ENCODE assay signal across 13 cellular contexts in genomic region chr11:19239039-19239438, GRCh38. TPM values are rescaled to one million over a fixed set of nuclear protein-coding genes. Genes with fewer than 3 reads are reported as not detected.
DNase-seq lines count a peak whose midpoint lies in the region; ATAC-seq and TF ChIP-seq lines count a peak whose summit lies in the region.
"Had no signal": no experiment of that assay in that cellular context is flagged by ENCODE, and none has a peak within 500 bp of the region (broad histone marks: within the 10 kb centered on the region; RNA-seq: fewer than 3 reads in every experiment).

No MANE protein-coding gene starts in this region.

- H3K9me2 ChIP-seq in MM.1S (replicated peaks; ENCODE audit: insufficient read depth, low read length) = no peaks in the 10 kb centered on the region

- dilution Hi-C loops in mammary epithelial cell (cut with HindIII; ENCODE audit: low sequenced_read_pairs) = no loop called here

- DNase-seq in mammary epithelial cell (no peak), MCF 10A (ENCODE audit: unreplicated experiment) (no peak), MM.1S (no peak), psoas muscle (no peak), NCI-H82 treated with DMSO at 0.1 percent for 48 hours (lab: John Stamatoyannopoulos, UW; ENCODE audit: unreplicated experiment) (no peak), ecto neural progenitor cell (ENCODE audit: low spot score) (no peak)
- no peak for DNase-seq in activated T-helper 2 cell treated with anti-CD3 and anti-CD28 coated beads, Interferon-gamma antibody, Interleukin-2, Interleukin-4, amounts not matched to agents 10 μg/mL and 5 μg/mL and 100 μg/mL, durations not matched to agents 14 hours and 24 hours and 36 hours (ENCODE audit: low spot score)
- DNase-seq: activated CD4-positive, CD25-positive, alpha-beta regulatory T cell treated with anti-CD3 and anti-CD28 coated beads, Interleukin-2, amount 50 U/mL, for 72 hours; foreskin melanocyte; nucleus accumbens; SHP77 treated with DMSO at 0.1 percent for 48 hours had no signal

- peaks cover 10% of the 10 kb centered on the region for H3K4me1 Mint-ChIP-seq in MCF 10A (ENCODE audit: insufficient read depth, unreplicated experiment)
- peaks cover 38% of the 10 kb centered on the region for H3K4me1 Mint-ChIP-seq in activated T-helper 2 cell treated with anti-CD3 and anti-CD28 coated beads, Interferon-gamma antibody, Interleukin-2, Interleukin-4, amounts not matched to agents 10 μg/mL and 5 μg/mL and 100 μg/mL, durations not matched to agents 14 hours and 24 hours and 36 hours (ENCODE audit: low read depth)

- no peaks in the 10 kb centered on the region for H3K27me3 ChIP-seq in mammary epithelial cell (ENCODE audit: insufficient read depth, low read length)
- no peaks in the 10 kb centered on the region for H3K27me3 ChIP-seq in MM.1S (replicated peaks; ENCODE audit: insufficient read depth, low read length)
- peaks cover 0 to 27% (median 9%) of the 10 kb centered on the region in 3 donors for H3K27me3 ChIP-seq in psoas muscle (ENCODE audit: insufficient read depth in 3 of 3, low read length in 2 of 3)

- H3K4me1 ChIP-seq in mammary epithelial cell (ENCODE audit: insufficient read depth, low read length) = peaks cover 31% of the 10 kb centered on the region
- H3K4me1 ChIP-seq in MM.1S (ENCODE audit: low read length) = peaks cover 30% of the 10 kb centered on the region
- H3K4me1 ChIP-seq in psoas muscle = peaks cover 17% of the 10 kb centered on the region

- WGBS in mammary epithelial cell (ENCODE audit: low coverage, missing lambda C conversion rate) = 100% methylated on average over 3 of the region's 3 CpGs
- WGBS in psoas muscle, 3 donors = 60 to 65% (median 62%) methylated on average over 3 of the region's 3 CpGs

- in situ Hi-C loops in mammary epithelial cell (cut with MboI; ENCODE audit: low sequenced_read_pairs in 2 of 2) = no loop called here

- no peak for ATAC-seq in psoas muscle
- no peak for ATAC-seq in GM19023 (IDR thresholded peaks at IDR 0.05; ENCODE audit: unreplicated experiment)

- no peak overlapping the region for H3K4me3 Mint-ChIP-seq in MCF 10A (ENCODE audit: unreplicated experiment)
- peak overlapping the region; percentile 70 for H3K4me3 Mint-ChIP-seq in activated T-helper 2 cell treated with anti-CD3 and anti-CD28 coated beads, Interferon-gamma antibody, Interleukin-2, Interleukin-4, amounts not matched to agents 10 μg/mL and 5 μg/mL and 100 μg/mL, durations not matched to agents 14 hours and 24 hours and 36 hours (ENCODE audit: low read depth)
- H3K4me3 Mint-ChIP-seq: dendritic cell treated with granulocyte-macrophage colony-stimulating factor and Interleukin-4, amounts not matched to agents 40 ng/mL and 50 ng/mL, for 4 days had no signal

- H4K20me1 ChIP-seq in mammary epithelial cell (ENCODE audit: insufficient read depth, low read length) (no peaks in the 10 kb centered on the region), MM.1S (ENCODE audit: insufficient read depth, low read length) (no peaks in the 10 kb centered on the region)

- H3K79me2 ChIP-seq in mammary epithelial cell (ENCODE audit: insufficient read depth, low read length) = peaks cover 10% of the 10 kb centered on the region
- H3K79me2 ChIP-seq in MM.1S (ENCODE audit: low read length) = peaks cover 34% of the 10 kb centered on the region

- BruUV-seq in mammary epithelial cell (replicated peaks; lab: Mats Ljungman, UMichigan) = no TSS peak
- BruUV-seq in MCF 10A (replicated peaks; lab: Mats Ljungman, UMichigan) = no TSS peak

- H3K9me3 ChIP-seq in mammary epithelial cell (replicated peaks; ENCODE audit: insufficient read depth, low read length) (no peaks in the 10 kb centered on the region), MM.1S (replicated peaks; ENCODE audit: insufficient read depth, low read length) (no peaks in the 10 kb centered on the region), psoas muscle (no peaks in the 10 kb centered on the region)

- H2AFZ ChIP-seq in mammary epithelial cell (ENCODE audit: low read depth, low read length) = no peak overlapping the region
- H2AFZ ChIP-seq in MM.1S (ENCODE audit: low read length) = no peak overlapping the region

- H3K36me3 Mint-ChIP-seq in MCF 10A (ENCODE audit: insufficient read depth, unreplicated experiment) = no peaks in the 10 kb centered on the region
- peaks cover 53% of the 10 kb centered on the region for H3K36me3 Mint-ChIP-seq in activated T-helper 2 cell treated with anti-CD3 and anti-CD28 coated beads, Interferon-gamma antibody, Interleukin-2, Interleukin-4, amounts not matched to agents 10 μg/mL and 5 μg/mL and 100 μg/mL, durations not matched to agents 14 hours and 24 hours and 36 hours (ENCODE audit: low read depth)

- no peak overlapping the region for H3K9ac ChIP-seq in mammary epithelial cell (ENCODE audit: insufficient read depth, low read length)
- no peak overlapping the region for H3K9ac ChIP-seq in MM.1S (ENCODE audit: low read length)

- intact Hi-C loops in mammary epithelial cell (cut with micrococcal nuclease) (no loop called here), MCF 10A (cut with micrococcal nuclease) (no loop called here), psoas muscle (cut with DNase I) (loop anchor here in 1 of 2 donors (5.0 kb wide), 1 partner anchor 37 kb away; the partner anchor contains the start of gene CSRP3)
- intact Hi-C loops in activated T-helper 2 cell treated with anti-CD3 and anti-CD28 coated beads, Interferon-gamma antibody, Interleukin-2, Interleukin-4, amounts not matched to agents 10 μg/mL and 5 μg/mL and 100 μg/mL, durations not matched to agents 14 hours and 24 hours and 36 hours (cut with micrococcal nuclease) = no loop called here

- H3K27ac ChIP-seq in mammary epithelial cell (ENCODE audit: insufficient read depth, low read depth, low read length) (no peak overlapping the region), MM.1S (ENCODE audit: low read length) (no peak overlapping the region), psoas muscle (peak overlapping the region; percentile 79)

- no peaks in the 10 kb centered on the region for H3K27me3 Mint-ChIP-seq in MCF 10A (ENCODE audit: insufficient read depth, unreplicated experiment)
- H3K27me3 Mint-ChIP-seq in activated T-helper 2 cell treated with anti-CD3 and anti-CD28 coated beads, Interferon-gamma antibody, Interleukin-2, Interleukin-4, amounts not matched to agents 10 μg/mL and 5 μg/mL and 100 μg/mL, durations not matched to agents 14 hours and 24 hours and 36 hours (ENCODE audit: low read depth) = peaks cover 4% of the 10 kb centered on the region

- peaks cover 3% of the 10 kb centered on the region for H3K36me3 ChIP-seq in mammary epithelial cell (ENCODE audit: insufficient read depth, low read length)
- H3K36me3 ChIP-seq in MM.1S (replicated peaks; ENCODE audit: insufficient read depth, low read length) = peaks cover 20% of the 10 kb centered on the region; the same call in 1 of the 2 replicates
- no peaks in the 10 kb centered on the region for H3K36me3 ChIP-seq in psoas muscle (ENCODE audit: insufficient read depth in 1 of 2, low read depth in 1 of 2)

- POLR2A ChIA-PET in MCF 10A (lab: Yijun Ruan, JAX) = interaction anchor here (0.7 to 1.2 kb wide), 2 partner anchors 38 to 45 kb away, joined by 3 read pairs; no protein-coding TSS in a partner anchor

- H3K9me3 Mint-ChIP-seq in MCF 10A (ENCODE audit: unreplicated experiment) = no peaks in the 10 kb centered on the region
- H3K9me3 Mint-ChIP-seq in activated T-helper 2 cell treated with anti-CD3 and anti-CD28 coated beads, Interferon-gamma antibody, Interleukin-2, Interleukin-4, amounts not matched to agents 10 μg/mL and 5 μg/mL and 100 μg/mL, durations not matched to agents 14 hours and 24 hours and 36 hours = no peaks in the 10 kb centered on the region
- H3K9me3 Mint-ChIP-seq: dendritic cell treated with granulocyte-macrophage colony-stimulating factor and Interleukin-4, amounts not matched to agents 40 ng/mL and 50 ng/mL, for 4 days had no signal

- H3K4me3 ChIP-seq in mammary epithelial cell (replicated peaks in 1 of 3; ENCODE audit: insufficient read depth in 1 of 3, low read depth in 2 of 3, low read length in 3 of 3) = no peak overlapping the region
- H3K4me3 ChIP-seq in MM.1S (ENCODE audit: low read length) = peak overlapping the region; percentile 26; the same call in 1 of the 2 replicates
- H3K4me3 ChIP-seq in psoas muscle = peak overlapping the region; percentile 81

- no peak overlapping the region for H3K27ac Mint-ChIP-seq in MCF 10A (ENCODE audit: low read depth, unreplicated experiment)
- no peak overlapping the region for H3K27ac Mint-ChIP-seq in activated T-helper 2 cell treated with anti-CD3 and anti-CD28 coated beads, Interferon-gamma antibody, Interleukin-2, Interleukin-4, amounts not matched to agents 10 μg/mL and 5 μg/mL and 100 μg/mL, durations not matched to agents 14 hours and 24 hours and 36 hours
- H3K27ac Mint-ChIP-seq: dendritic cell treated with granulocyte-macrophage colony-stimulating factor and Interleukin-4, amounts not matched to agents 40 ng/mL and 50 ng/mL, for 4 days had no signal

- peaks cover 16% of the 10 kb centered on the region; the same call in 1 of the 2 replicates for H3F3A ChIP-seq in MM.1S (ENCODE audit: insufficient read depth, low read length)

- TF ChIP-seq CTCF in mammary epithelial cell (conservative IDR thresholded peaks at IDR 0.05 in 1 of 2, IDR thresholded peaks at IDR 0.05 in 1 of 2; ENCODE audit: extremely low read depth in 1 of 2, insufficient read depth in 1 of 2, low read depth in 1 of 2, low read length in 2 of 2) = no peak
- TF ChIP-seq CTCF in MCF 10A (IDR thresholded peaks at IDR 0.05; ENCODE audit: unreplicated experiment) = no peak
- no peak for TF ChIP-seq CTCF in MM.1S (IDR thresholded peaks at IDR 0.05; ENCODE audit: low read length)
- TF ChIP-seq CTCF in psoas muscle (IDR thresholded peaks at IDR 0.05) = no peak

- CTCF ChIA-PET in mammary epithelial cell (lab: Charles Lee; ENCODE audit: low non-redundant PET) = no interaction called here
- CTCF ChIA-PET in MCF 10A (lab: Yijun Ruan, JAX) = interaction anchor here (0.9 to 1.7 kb wide), 5 partner anchors 13 to 318 kb away, joined by 3 to 9 read pairs (median 3); no protein-coding TSS in a partner anchor

- H3K4me2 ChIP-seq in mammary epithelial cell (ENCODE audit: insufficient read depth, low read depth, low read length) (peak overlapping the region; percentile 85), MM.1S (ENCODE audit: low read depth, low read length) (peak overlapping the region; percentile 40)

RNA-seq across cellular contexts. Expression of gene E2F8, which starts 1.7 kb away (rescaled TPM):
- total RNA-seq in mammary epithelial cell (1 to 10 TPM in 1 of 2 donors, under 1 TPM in 1; 0.17 to 3.4 TPM), MCF 10A (2022) (0.88 and 1.2 TPM in 2 replicates), psoas muscle (10 to 100 TPM in 1 of 4 donors, 1 to 10 TPM in 3; 1.4 to 11.6 (median 3.9) TPM)
- polyA plus RNA-seq in mammary epithelial cell (3.1 TPM), psoas muscle (1 to 10 TPM in 2 of 3 donors, under 1 TPM in 1; 1.00 to 1.5 (median 1.2) TPM)
- not detected for polyA minus RNA-seq in mammary epithelial cell
- 24.0 TPM in 2 replicates for total RNA-seq in activated T-helper 2 cell treated with anti-CD3 and anti-CD28 coated beads, Interferon-gamma antibody, Interleukin-2, Interleukin-4, amounts not matched to agents 10 μg/mL and 5 μg/mL and 100 μg/mL, durations not matched to agents 14 hours and 24 hours and 36 hours

RNA-seq across cellular contexts. Expression of gene CSRP3, which starts 37.3 kb away (rescaled TPM):
- total RNA-seq in mammary epithelial cell = not detected
- not detected for polyA plus RNA-seq in mammary epithelial cell
- not detected for polyA minus RNA-seq in mammary epithelial cell
- not detected in 2 replicates for total RNA-seq in MCF 10A (2022)
- not detected in 2 replicates for total RNA-seq in activated T-helper 2 cell treated with anti-CD3 and anti-CD28 coated beads, Interferon-gamma antibody, Interleukin-2, Interleukin-4, amounts not matched to agents 10 μg/mL and 5 μg/mL and 100 μg/mL, durations not matched to agents 14 hours and 24 hours and 36 hours
- 1,000 to 10,000 TPM in 2 of 4 donors, 100 to 1,000 TPM in 2; 316 to 1,082 (median 863) TPM for total RNA-seq in psoas muscle
- polyA plus RNA-seq in psoas muscle = 100 to 1,000 TPM in 2 of 3 donors, 10 to 100 TPM in 1; 35.9 to 856 (median 122) TPM

Comparison
In these comparisons a context has a peak if more than half of its experiments do, and no peak if none do; other contexts are left out.
1. H3K4me3 ChIP-seq: peak in MM.1S (single experiment) and psoas muscle (single experiment); none in mammary epithelial cell (0 of 3).
2. RNA of gene CSRP3, which starts 37.3 kb away (total RNA-seq): 316 to 1,082 TPM in psoas muscle; not detected in mammary epithelial cell, not detected in MCF 10A and not detected in activated T-helper 2 cell treated with anti-CD3 and anti-CD28 coated beads, Interferon-gamma antibody, Interleukin-2, Interleukin-4, amounts not matched to agents 10 μg/mL and 5 μg/mL and 100 μg/mL, durations not matched to agents 14 hours and 24 hours and 36 hours; every median in the first group is over 100 times any median in the second.